ENCODE assay signal across 1 cellular context in the genomic region with DNA sequence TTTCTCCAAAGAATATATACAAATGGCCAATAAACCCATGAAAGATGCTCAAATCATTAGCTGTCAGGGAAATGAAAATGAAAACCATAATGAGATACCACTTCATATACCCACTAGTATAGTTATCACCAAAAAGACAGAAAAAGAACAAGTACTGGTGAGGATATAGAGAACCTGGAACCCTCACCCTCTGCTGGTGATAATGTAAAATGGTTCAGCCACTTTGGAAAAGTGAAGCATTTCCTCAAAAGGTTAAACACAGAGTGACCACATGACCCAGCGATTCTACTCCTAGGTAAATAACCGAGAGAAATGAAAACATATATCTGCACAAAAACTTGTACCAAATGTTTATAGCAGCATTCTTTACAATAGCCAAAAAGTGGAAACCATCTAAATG.
TF ChIP-seq lines count a peak whose summit lies in the region.

No MANE protein-coding gene starts in this region.

TF ChIP-seq in HCT116, 20 proteins besides CTCF, POLR2A, EP300 and RAD21 (continued from another document):
- TF ChIP-seq, protein P1, sequence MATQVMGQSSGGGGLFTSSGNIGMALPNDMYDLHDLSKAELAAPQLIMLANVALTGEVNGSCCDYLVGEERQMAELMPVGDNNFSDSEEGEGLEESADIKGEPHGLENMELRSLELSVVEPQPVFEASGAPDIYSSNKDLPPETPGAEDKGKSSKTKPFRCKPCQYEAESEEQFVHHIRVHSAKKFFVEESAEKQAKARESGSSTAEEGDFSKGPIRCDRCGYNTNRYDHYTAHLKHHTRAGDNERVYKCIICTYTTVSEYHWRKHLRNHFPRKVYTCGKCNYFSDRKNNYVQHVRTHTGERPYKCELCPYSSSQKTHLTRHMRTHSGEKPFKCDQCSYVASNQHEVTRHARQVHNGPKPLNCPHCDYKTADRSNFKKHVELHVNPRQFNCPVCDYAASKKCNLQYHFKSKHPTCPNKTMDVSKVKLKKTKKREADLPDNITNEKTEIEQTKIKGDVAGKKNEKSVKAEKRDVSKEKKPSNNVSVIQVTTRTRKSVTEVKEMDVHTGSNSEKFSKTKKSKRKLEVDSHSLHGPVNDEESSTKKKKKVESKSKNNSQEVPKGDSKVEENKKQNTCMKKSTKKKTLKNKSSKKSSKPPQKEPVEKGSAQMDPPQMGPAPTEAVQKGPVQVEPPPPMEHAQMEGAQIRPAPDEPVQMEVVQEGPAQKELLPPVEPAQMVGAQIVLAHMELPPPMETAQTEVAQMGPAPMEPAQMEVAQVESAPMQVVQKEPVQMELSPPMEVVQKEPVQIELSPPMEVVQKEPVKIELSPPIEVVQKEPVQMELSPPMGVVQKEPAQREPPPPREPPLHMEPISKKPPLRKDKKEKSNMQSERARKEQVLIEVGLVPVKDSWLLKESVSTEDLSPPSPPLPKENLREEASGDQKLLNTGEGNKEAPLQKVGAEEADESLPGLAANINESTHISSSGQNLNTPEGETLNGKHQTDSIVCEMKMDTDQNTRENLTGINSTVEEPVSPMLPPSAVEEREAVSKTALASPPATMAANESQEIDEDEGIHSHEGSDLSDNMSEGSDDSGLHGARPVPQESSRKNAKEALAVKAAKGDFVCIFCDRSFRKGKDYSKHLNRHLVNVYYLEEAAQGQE (IDR thresholded peaks at IDR 0.05; ENCODE audit: low read depth): no peak
- TF ChIP-seq, protein P2, sequence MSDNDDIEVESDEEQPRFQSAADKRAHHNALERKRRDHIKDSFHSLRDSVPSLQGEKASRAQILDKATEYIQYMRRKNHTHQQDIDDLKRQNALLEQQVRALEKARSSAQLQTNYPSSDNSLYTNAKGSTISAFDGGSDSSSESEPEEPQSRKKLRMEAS (IDR thresholded peaks at IDR 0.05): no peak
- TF ChIP-seq, protein P3, sequence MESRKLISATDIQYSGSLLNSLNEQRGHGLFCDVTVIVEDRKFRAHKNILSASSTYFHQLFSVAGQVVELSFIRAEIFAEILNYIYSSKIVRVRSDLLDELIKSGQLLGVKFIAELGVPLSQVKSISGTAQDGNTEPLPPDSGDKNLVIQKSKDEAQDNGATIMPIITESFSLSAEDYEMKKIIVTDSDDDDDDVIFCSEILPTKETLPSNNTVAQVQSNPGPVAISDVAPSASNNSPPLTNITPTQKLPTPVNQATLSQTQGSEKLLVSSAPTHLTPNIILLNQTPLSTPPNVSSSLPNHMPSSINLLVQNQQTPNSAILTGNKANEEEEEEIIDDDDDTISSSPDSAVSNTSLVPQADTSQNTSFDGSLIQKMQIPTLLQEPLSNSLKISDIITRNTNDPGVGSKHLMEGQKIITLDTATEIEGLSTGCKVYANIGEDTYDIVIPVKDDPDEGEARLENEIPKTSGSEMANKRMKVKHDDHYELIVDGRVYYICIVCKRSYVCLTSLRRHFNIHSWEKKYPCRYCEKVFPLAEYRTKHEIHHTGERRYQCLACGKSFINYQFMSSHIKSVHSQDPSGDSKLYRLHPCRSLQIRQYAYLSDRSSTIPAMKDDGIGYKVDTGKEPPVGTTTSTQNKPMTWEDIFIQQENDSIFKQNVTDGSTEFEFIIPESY (IDR thresholded peaks at IDR 0.05; ENCODE audit: extremely low read depth, insufficient replicate concordance, low read length): no peak
- TF ChIP-seq, protein P4, sequence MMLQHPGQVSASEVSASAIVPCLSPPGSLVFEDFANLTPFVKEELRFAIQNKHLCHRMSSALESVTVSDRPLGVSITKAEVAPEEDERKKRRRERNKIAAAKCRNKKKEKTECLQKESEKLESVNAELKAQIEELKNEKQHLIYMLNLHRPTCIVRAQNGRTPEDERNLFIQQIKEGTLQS (IDR thresholded peaks at IDR 0.05): no peak
